In the genomic region with DNA sequence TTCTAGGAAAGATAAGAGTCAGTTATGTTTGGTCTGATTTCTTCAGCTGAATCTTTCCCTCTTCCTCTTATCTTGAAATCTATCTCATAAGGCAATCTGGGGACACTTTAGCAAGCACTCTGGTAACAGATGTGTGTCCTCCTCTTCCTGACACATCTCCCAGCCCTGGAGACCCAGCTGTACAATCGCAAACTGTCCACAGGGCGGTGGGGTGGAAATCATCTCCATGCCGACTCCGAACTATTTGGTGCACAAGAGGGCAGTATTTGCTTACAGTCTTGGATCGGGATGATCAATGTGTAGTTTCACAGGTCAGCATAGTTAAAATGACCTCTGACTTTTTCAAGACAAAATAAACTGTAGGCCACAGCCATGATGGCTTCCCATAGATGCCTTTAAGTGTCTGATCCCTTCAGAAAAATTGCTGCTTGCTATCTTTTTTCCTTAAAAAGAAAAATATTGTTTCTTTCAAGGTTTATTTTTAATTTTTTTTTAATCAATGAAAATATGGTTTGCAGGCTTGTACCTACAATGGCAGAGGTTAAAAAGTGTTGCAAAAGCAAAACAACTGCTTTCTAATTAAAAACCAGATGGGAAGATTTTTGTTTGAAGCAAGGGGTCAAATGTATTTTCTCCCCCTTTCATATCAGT, we compare ENCODE assay signal across 8 cellular contexts. TPM values are rescaled to one million over a fixed set of nuclear protein-coding genes. Genes with fewer than 3 reads are reported as not detected.
DNase-seq lines count a peak whose midpoint lies in the region; ATAC-seq, FAIRE-seq and TF ChIP-seq lines count a peak whose summit lies in the region.

No MANE protein-coding gene starts in this region.

- TF ChIP-seq RAD21 in HCT116 (IDR thresholded peaks at IDR 0.05; ENCODE audit: low read depth) = peak; percentile 86

- 36% methylated on average over 5 of the region's 5 CpGs for WGBS in suprapubic skin

- no peak overlapping the region for H3K4me2 ChIP-seq in HCT116 (ENCODE audit: low read length)

- peak; percentile 95 for FAIRE-seq in islet of Langerhans (lab: Jason Lieb, UNC)

- TF ChIP-seq POLR2A in HCT116 (IDR thresholded peaks at IDR 0.05; ENCODE audit: borderline replicate concordance, extremely low read depth, insufficient read depth, insufficient read length) (no peak), suprapubic skin (IDR thresholded peaks at IDR 0.05) (no peak)

- no peak overlapping the region for H2AFZ ChIP-seq in HCT116 (ENCODE audit: low read depth, low read length, poor library complexity, severe bottlenecking)

- no peaks in the 10 kb centered on the region for H3K9me3 ChIP-seq in HCT116 (ENCODE audit: control insufficient read depth in 1 of 2, insufficient read depth in 1 of 2, low read depth in 1 of 2, low read length in 2 of 2)
- H3K9me3 ChIP-seq in suprapubic skin = no peaks in the 10 kb centered on the region

- DNase-seq in AG09309 (ENCODE audit: low read depth) (peak; percentile 52), HCT116 (ENCODE audit: low read depth, low spot score) (peak; percentile 56), NCI-H82 treated with DMSO at 0.1 percent for 48 hours (lab: John Stamatoyannopoulos, UW; ENCODE audit: unreplicated experiment) (peak; percentile 22), T47D (ENCODE audit: low read depth in 1 of 2, low spot score in 1 of 2) (peak; percentile 39 to 83), suprapubic skin (ENCODE audit: low spot score in 2 of 2) (no peak), NK-92 (lab: John Stamatoyannopoulos, UW; ENCODE audit: unreplicated experiment) (no peak)

- CTCF ChIA-PET in HCT116 (lab: Charles Lee) = interaction anchor here (0.6 to 1.1 kb wide), 4 partner anchors 47 to 413 kb away, joined by 3 to 10 read pairs (median 5); partner anchors contain the start of gene RUVBL1

- RAD21 ChIA-PET in HCT116 (lab: Charles Lee; ENCODE audit: low non-redundant PET in 1 of 2, low total read pairs in 2 of 2, uncharacterized antibody in 2 of 2, unreplicated experiment in 2 of 2) = interaction anchor here in 1 of 2 experiments (1.0 kb wide), 1 partner anchor 151 kb away, joined by 3 read pairs; no protein-coding TSS in a partner anchor

- H3K79me2 ChIP-seq in HCT116 (ENCODE audit: insufficient read depth, low read length) = no peaks in the 10 kb centered on the region; the same call in 1 of the 2 replicates

- no peaks in the 10 kb centered on the region for H4K20me1 ChIP-seq in HCT116 (ENCODE audit: insufficient read depth)

- TF ChIP-seq EP300 in suprapubic skin (IDR thresholded peaks at IDR 0.05) = no peak

- POLR2A ChIA-PET in HCT116 (lab: Charles Lee) = no interaction called here

- no peak overlapping the region for H3K4me3 ChIP-seq in AG09309 (ENCODE audit: control insufficient read depth, low read depth, low read length)
- H3K4me3 ChIP-seq in HCT116 (replicated peaks in 1 of 2; ENCODE audit: low read depth in 1 of 2, low read length in 2 of 2) = no peak overlapping the region
- no peak overlapping the region for H3K4me3 ChIP-seq in suprapubic skin

- H3K27me3 ChIP-seq in HCT116 (ENCODE audit: insufficient read depth, low read length) (no peaks in the 10 kb centered on the region), suprapubic skin (no peaks in the 10 kb centered on the region)

- in situ Hi-C loops in T47D (cut with HindIII; ENCODE audit: low pct_unique_long_range_greater_than_20kb, low sequenced_read_pairs) = no loop called here

- intact Hi-C loops in HCT116 (cut with micrococcal nuclease) = loop anchor here (1.0 to 5.0 kb wide), 5 partner anchors 151 to 437 kb away; no protein-coding TSS in a partner anchor

- no peak overlapping the region for H3K27ac ChIP-seq in HCT116 (ENCODE audit: low read depth, low read length)
- no peak overlapping the region for H3K27ac ChIP-seq in suprapubic skin

- peak; percentile 92 for TF ChIP-seq CTCF in AG09309 (IDR thresholded peaks at IDR 0.05; ENCODE audit: control insufficient read depth, insufficient read depth, low read depth, low read length, missing control alignments)
- peak; percentile 85 to 98 (median 90) for TF ChIP-seq CTCF in HCT116 (IDR thresholded peaks at IDR 0.05 in 2 of 3, conservative IDR thresholded peaks at IDR 0.05 in 1 of 3; ENCODE audit: borderline replicate concordance in 1 of 3, insufficient read depth in 1 of 3, low read depth in 2 of 3, low read length in 2 of 3)
- TF ChIP-seq CTCF in suprapubic skin (IDR thresholded peaks at IDR 0.05) = peak; percentile 55 to 61

- ATAC-seq in HCT116 (peak; percentile 99), GM19023 (IDR thresholded peaks at IDR 0.05; ENCODE audit: unreplicated experiment) (no peak)

- H3K9me2 ChIP-seq in HCT116 (ENCODE audit: insufficient read depth) = no peaks in the 10 kb centered on the region

- no TSS peak for BruUV-seq in HCT116 (replicated peaks; lab: Mats Ljungman, UMichigan)

- H3K4me1 ChIP-seq in HCT116 (ENCODE audit: control insufficient read depth in 1 of 2, insufficient read depth in 2 of 2, low read length in 2 of 2) = peaks cover 0 to 7% of the 10 kb centered on the region in 2 experiments; a peak in 1 of 4 replicates
- peaks cover 5% of the 10 kb centered on the region for H3K4me1 ChIP-seq in suprapubic skin

- H3K9ac ChIP-seq in HCT116 (ENCODE audit: low read length) = no peak overlapping the region

- no peaks in the 10 kb centered on the region for H3K36me3 ChIP-seq in HCT116 (ENCODE audit: control insufficient read depth in 1 of 2, insufficient read depth in 2 of 2, low read length in 2 of 2)
- H3K36me3 ChIP-seq in suprapubic skin = no peaks in the 10 kb centered on the region

TF ChIP-seq in HCT116, 20 proteins besides CTCF, POLR2A, EP300 and RAD21:
- TF ChIP-seq YY1 (IDR thresholded peaks at IDR 0.05; ENCODE audit: extremely low read depth, insufficient replicate concordance, low read depth, low read length) = no peak
- 0 out of 2 replicates have a peak, but pooled peaks have one; percentile 34 for TF ChIP-seq CBX3 (IDR thresholded peaks at IDR 0.05; ENCODE audit: low read depth)

RNA-seq across cellular contexts. Expression of gene EEFSEC, which starts 17.7 kb away (rescaled TPM):
- total RNA-seq in HCT116 (2021; ENCODE audit: unreplicated experiment) = 16.1 TPM
- 15.6 and 15.7 TPM in 2 replicates for polyA plus RNA-seq in HCT116 (2012)
- total RNA-seq in suprapubic skin = 10 to 100 TPM; 14.3 to 19.4 (median 16.7) TPM

RNA-seq across cellular contexts. Expression of gene RUVBL1, which starts 47.4 kb away (rescaled TPM):
- 129 TPM for total RNA-seq in HCT116 (2021; ENCODE audit: unreplicated experiment)
- 114 and 136 TPM in 2 replicates for polyA plus RNA-seq in HCT116 (2012)
- total RNA-seq in suprapubic skin = 10 to 100 TPM; 16.3 to 35.6 (median 28.3) TPM

Comparison
In these comparisons a context has a peak if more than half of its experiments do, and no peak if none do; other contexts are left out.
1. DNase-seq: peak in AG09309 (single experiment), HCT116 (single experiment), NCI-H82 treated with DMSO at 0.1 percent for 48 hours (single experiment) and T47D (2 of 2); none in suprapubic skin (0 of 2) and NK-92 (single experiment).
2. Peak in every context shown above with its lines, with median percentiles within 50 percentile points of each other: CTCF ChIP-seq.